Comparison of ENCODE assay signal across 8 cellular contexts in the genomic region with DNA sequence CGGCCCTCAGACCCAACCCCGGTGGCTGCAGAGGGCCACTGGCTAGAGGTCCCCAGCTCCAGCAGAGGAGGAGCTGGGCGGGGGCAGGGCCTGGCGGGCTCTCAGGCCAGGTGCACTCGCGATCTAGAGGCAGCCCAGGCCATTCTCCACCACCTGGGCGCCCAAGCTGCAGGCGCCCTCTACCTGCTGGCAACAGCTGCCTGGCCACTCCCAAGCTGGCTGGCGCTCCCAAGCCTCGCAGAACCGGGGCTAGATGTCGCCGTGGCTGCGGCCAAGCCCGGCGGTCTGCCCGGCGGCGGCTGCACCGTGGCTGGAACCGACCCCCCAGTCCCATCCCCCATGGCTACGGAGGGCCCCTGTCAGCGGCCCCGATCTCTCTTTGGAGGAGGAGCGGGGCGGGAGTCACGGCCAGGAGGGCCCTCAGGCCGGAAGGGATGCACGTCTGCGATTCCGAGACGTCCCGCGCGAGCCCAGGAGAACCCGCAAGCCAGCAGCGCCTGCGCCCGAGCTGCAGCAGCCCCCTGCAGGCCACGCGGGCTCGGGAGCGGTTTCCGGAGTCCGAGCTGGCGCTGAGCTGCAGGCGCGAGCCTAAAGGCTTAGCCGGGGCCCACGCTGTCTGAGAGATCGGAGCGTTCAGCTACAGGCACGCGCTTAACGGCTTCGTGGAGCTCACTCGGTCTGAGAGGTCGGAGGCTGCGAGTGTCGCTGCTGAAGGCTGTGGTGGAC. TPM values are rescaled to one million over a fixed set of nuclear protein-coding genes. Genes with fewer than 3 reads are reported as not detected.
DNase-seq lines count a peak whose midpoint lies in the region; ATAC-seq, FAIRE-seq and TF ChIP-seq lines count a peak whose summit lies in the region.

No MANE protein-coding gene starts in this region.

- peaks cover 65% of the 10 kb centered on the region for H3K27me3 Mint-ChIP-seq in activated CD4-positive, alpha-beta memory T cell treated with anti-CD3 and anti-CD28 coated beads, Interleukin-2, amount 10 ng/mL, durations not matched to agents 7 days and 5 days
- peaks cover 77% of the 10 kb centered on the region for H3K27me3 Mint-ChIP-seq in mesothelial cell of epicardium (ENCODE audit: low read depth)

- POLR2A ChIA-PET in activated CD4-positive, alpha-beta memory T cell treated with anti-CD3 and anti-CD28 coated beads, Interleukin-2, amount 10 ng/mL, durations not matched to agents 7 days and 5 days (lab: Charles Lee), result interaction anchor here (1.0 to 1.4 kb wide), 3 partner anchors 123 to 159 kb away, joined by 3 to 4 read pairs (median 4); no protein-coding TSS in a partner anchor

- ATAC-seq in HG03045 (IDR thresholded peaks at IDR 0.05; ENCODE audit: unreplicated experiment), result no peak

- H3K9me3 ChIP-seq in endocrine pancreas (ENCODE audit: control insufficient read depth, low read length), result no peaks in the 10 kb centered on the region

- no peaks in the 10 kb centered on the region for H3K4me1 ChIP-seq in endocrine pancreas (ENCODE audit: control insufficient read depth, insufficient read depth, low read length)

- H3K4me3 Mint-ChIP-seq in activated CD4-positive, alpha-beta memory T cell treated with anti-CD3 and anti-CD28 coated beads, Interleukin-2, amount 10 ng/mL, durations not matched to agents 7 days and 5 days, result peak overlapping the region; percentile 57
- H3K4me3 Mint-ChIP-seq in mesothelial cell of epicardium, result peak overlapping the region; percentile 67

- no peaks in the 10 kb centered on the region for H3K36me3 ChIP-seq in endocrine pancreas (ENCODE audit: control insufficient read depth, insufficient read depth, low read length)

- peak overlapping the region; percentile 2 for H3K9ac ChIP-seq in endocrine pancreas (ENCODE audit: control insufficient read depth, insufficient read depth, low read length)

- H3K9me3 Mint-ChIP-seq in activated CD4-positive, alpha-beta memory T cell treated with anti-CD3 and anti-CD28 coated beads, Interleukin-2, amount 10 ng/mL, durations not matched to agents 7 days and 5 days, result no peaks in the 10 kb centered on the region
- no peaks in the 10 kb centered on the region for H3K9me3 Mint-ChIP-seq in mesothelial cell of epicardium

- FAIRE-seq in GM12892 (lab: Jason Lieb, UNC), result no peak

- no peak overlapping the region for H3K27ac Mint-ChIP-seq in activated CD4-positive, alpha-beta memory T cell treated with anti-CD3 and anti-CD28 coated beads, Interleukin-2, amount 10 ng/mL, durations not matched to agents 7 days and 5 days
- peak overlapping the region; percentile 57 for H3K27ac Mint-ChIP-seq in mesothelial cell of epicardium

- DNase-seq in 8988T, result peak; percentile 38
- peak; percentile 44 for DNase-seq in GM12892 (ENCODE audit: insufficient read length)
- DNase-seq in NCI-H2196 (lab: John Stamatoyannopoulos, UW; ENCODE audit: unreplicated experiment), result peak; percentile 67
- DNase-seq in activated CD4-positive, alpha-beta memory T cell treated with anti-CD3 and anti-CD28 coated beads, Interleukin-2, amount 10 ng/mL, durations not matched to agents 7 days and 5 days, result peak; percentile 62
- peak; percentile 79 to 90 for DNase-seq in mesothelial cell of epicardium (ENCODE audit: low spot score in 2 of 2, unreplicated experiment in 2 of 2)
- DNase-seq in stimulated activated naive CD4-positive, alpha-beta T cell (lab: John Stamatoyannopoulos, UW), result peak; percentile 19 to 57 (median 36)

- no peak for TF ChIP-seq POLR2A in GM12892 (IDR thresholded peaks at IDR 0.05; ENCODE audit: low read depth, low read length)

- CTCF ChIA-PET in activated CD4-positive, alpha-beta memory T cell treated with anti-CD3 and anti-CD28 coated beads, Interleukin-2, amount 10 ng/mL, durations not matched to agents 7 days and 5 days (lab: Charles Lee), result interaction anchor here (0.6 to 2.2 kb wide), 3 partner anchors 11 to 64 kb away, joined by 3 to 7 read pairs (median 3); no protein-coding TSS in a partner anchor

- peaks cover 18% of the 10 kb centered on the region for H3K4me1 Mint-ChIP-seq in activated CD4-positive, alpha-beta memory T cell treated with anti-CD3 and anti-CD28 coated beads, Interleukin-2, amount 10 ng/mL, durations not matched to agents 7 days and 5 days
- peaks cover 3% of the 10 kb centered on the region for H3K4me1 Mint-ChIP-seq in mesothelial cell of epicardium

- H3K27me3 ChIP-seq in endocrine pancreas (ENCODE audit: control insufficient read depth, insufficient read depth, low read length), result peaks cover 19% of the 10 kb centered on the region

- H3K4me3 ChIP-seq in endocrine pancreas (ENCODE audit: control insufficient read depth, insufficient read depth, low read length), result no peak overlapping the region

- no peak for TF ChIP-seq CTCF in mesothelial cell of epicardium (IDR thresholded peaks at IDR 0.05; ENCODE audit: unreplicated experiment)

- no peaks in the 10 kb centered on the region for H3K36me3 Mint-ChIP-seq in activated CD4-positive, alpha-beta memory T cell treated with anti-CD3 and anti-CD28 coated beads, Interleukin-2, amount 10 ng/mL, durations not matched to agents 7 days and 5 days (ENCODE audit: low read depth)
- no peaks in the 10 kb centered on the region for H3K36me3 Mint-ChIP-seq in mesothelial cell of epicardium

RNA-seq across cellular contexts. Expression of gene BICD2, which starts 44.3 kb away (rescaled TPM):
- 9.5 TPM for polyA plus RNA-seq in GM12892 (2012; ENCODE audit: missing spikeins)
- 10 to 100 TPM; 27.0 to 28.2 TPM for total RNA-seq in activated CD4-positive, alpha-beta memory T cell treated with anti-CD3 and anti-CD28 coated beads, Interleukin-2, amount 10 ng/mL, durations not matched to agents 7 days and 5 days
- total RNA-seq in mesothelial cell of epicardium, result 29.4 to 30.4 TPM (median 30.2 TPM) in 3 replicates
